ENCODE assay signal across 1 cellular context in the genomic region with DNA sequence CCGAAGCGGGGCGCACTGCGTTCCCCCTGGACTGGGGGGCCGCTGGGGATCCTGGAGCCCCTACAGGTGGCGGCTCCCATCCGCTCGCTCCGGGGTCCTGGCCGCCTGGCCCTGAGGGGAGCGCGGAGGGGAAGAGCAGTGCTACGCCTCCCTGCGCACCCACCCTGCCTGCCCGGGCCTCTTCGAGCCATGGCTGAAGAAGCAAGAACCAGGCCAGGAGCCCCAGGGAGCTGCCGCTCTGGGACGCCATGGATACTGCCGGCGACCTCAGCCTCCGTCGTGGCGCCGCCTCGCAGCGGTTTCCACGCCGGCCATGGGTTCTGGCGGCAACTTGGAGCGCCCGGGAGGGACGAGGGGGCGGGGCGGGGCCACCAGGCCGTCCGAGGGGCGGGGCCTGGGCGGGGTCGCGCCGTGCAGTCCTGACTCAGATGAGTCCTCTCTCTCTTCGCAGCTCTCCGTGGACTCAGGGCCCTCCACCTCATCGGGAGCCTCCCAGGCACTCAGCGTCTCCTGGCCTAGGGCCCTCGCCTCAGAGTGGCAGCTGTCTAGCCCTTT.
TF ChIP-seq lines count a peak whose summit lies in the region.

No MANE protein-coding gene starts in this region.

TF ChIP-seq in GM23338, 12 proteins besides CTCF, POLR2A, EP300 and RAD21:
- TF ChIP-seq, protein P1, sequence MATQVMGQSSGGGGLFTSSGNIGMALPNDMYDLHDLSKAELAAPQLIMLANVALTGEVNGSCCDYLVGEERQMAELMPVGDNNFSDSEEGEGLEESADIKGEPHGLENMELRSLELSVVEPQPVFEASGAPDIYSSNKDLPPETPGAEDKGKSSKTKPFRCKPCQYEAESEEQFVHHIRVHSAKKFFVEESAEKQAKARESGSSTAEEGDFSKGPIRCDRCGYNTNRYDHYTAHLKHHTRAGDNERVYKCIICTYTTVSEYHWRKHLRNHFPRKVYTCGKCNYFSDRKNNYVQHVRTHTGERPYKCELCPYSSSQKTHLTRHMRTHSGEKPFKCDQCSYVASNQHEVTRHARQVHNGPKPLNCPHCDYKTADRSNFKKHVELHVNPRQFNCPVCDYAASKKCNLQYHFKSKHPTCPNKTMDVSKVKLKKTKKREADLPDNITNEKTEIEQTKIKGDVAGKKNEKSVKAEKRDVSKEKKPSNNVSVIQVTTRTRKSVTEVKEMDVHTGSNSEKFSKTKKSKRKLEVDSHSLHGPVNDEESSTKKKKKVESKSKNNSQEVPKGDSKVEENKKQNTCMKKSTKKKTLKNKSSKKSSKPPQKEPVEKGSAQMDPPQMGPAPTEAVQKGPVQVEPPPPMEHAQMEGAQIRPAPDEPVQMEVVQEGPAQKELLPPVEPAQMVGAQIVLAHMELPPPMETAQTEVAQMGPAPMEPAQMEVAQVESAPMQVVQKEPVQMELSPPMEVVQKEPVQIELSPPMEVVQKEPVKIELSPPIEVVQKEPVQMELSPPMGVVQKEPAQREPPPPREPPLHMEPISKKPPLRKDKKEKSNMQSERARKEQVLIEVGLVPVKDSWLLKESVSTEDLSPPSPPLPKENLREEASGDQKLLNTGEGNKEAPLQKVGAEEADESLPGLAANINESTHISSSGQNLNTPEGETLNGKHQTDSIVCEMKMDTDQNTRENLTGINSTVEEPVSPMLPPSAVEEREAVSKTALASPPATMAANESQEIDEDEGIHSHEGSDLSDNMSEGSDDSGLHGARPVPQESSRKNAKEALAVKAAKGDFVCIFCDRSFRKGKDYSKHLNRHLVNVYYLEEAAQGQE (IDR thresholded peaks at IDR 0.05; ENCODE audit: unreplicated experiment): no peak
- no peak for TF ChIP-seq JUNB (IDR thresholded peaks at IDR 0.05; ENCODE audit: unreplicated experiment)
- TF ChIP-seq STAT1 (IDR thresholded peaks at IDR 0.05; ENCODE audit: unreplicated experiment): no peak
- no peak for TF ChIP-seq EZH2 (IDR thresholded peaks at IDR 0.05; ENCODE audit: low read depth, unreplicated experiment)
